24 cellular contexts compared by ENCODE assay signal in genomic region chr2:199693861-199694260, GRCh38.
DNase-seq lines count a peak whose midpoint lies in the region; ATAC-seq and TF ChIP-seq lines count a peak whose summit lies in the region.
"Had no signal": no experiment of that assay in that cellular context is flagged by ENCODE, and none has a peak within 500 bp of the region (broad histone marks: within the 10 kb centered on the region; RNA-seq: fewer than 3 reads in every experiment).

No MANE protein-coding gene starts in this region.

- no peaks in the 10 kb centered on the region for H3K27me3 ChIP-seq in SJCRH30

- H3K27ac Mint-ChIP-seq in stimulated activated naive CD8-positive, alpha-beta T cell treated with anti-CD3 and anti-CD28 coated beads, Interleukin-15, amount 100 ng/mL, for 72 hours = no peak overlapping the region
- no peak overlapping the region for H3K27ac Mint-ChIP-seq in type B pancreatic cell
- H3K27ac Mint-ChIP-seq: CD8-positive, alpha-beta T cell; T-helper 17 cell had no signal

- H3K27ac ChIP-seq in SJCRH30 = no peak overlapping the region
- H3K27ac ChIP-seq: A549, HL-60 had no signal

- peaks cover 12% of the 10 kb centered on the region for H3K4me1 ChIP-seq in SJCRH30
- H3K4me1 ChIP-seq: A549 had no signal

- H3K9me3 ChIP-seq in SJCRH30 (replicated peaks) = no peaks in the 10 kb centered on the region
- H3K9me3 ChIP-seq: A549 had no signal

- H3K9me3 Mint-ChIP-seq in stimulated activated naive CD8-positive, alpha-beta T cell treated with anti-CD3 and anti-CD28 coated beads, Interleukin-15, amount 100 ng/mL, for 72 hours = peaks cover 0 to 7% of the 10 kb centered on the region in 2 donors
- no peaks in the 10 kb centered on the region for H3K9me3 Mint-ChIP-seq in type B pancreatic cell
- H3K9me3 Mint-ChIP-seq: CD8-positive, alpha-beta T cell had no signal

- peak; percentile 13 for TF ChIP-seq CTCF in type B pancreatic cell (conservative IDR thresholded peaks at IDR 0.05)

- no peaks in the 10 kb centered on the region for H3K36me3 Mint-ChIP-seq in type B pancreatic cell
- H3K36me3 Mint-ChIP-seq: CD8-positive, alpha-beta T cell had no signal

- peaks cover 25% of the 10 kb centered on the region for H3K27me3 Mint-ChIP-seq in stimulated activated naive CD8-positive, alpha-beta T cell treated with anti-CD3 and anti-CD28 coated beads, Interleukin-15, amount 100 ng/mL, for 72 hours
- no peaks in the 10 kb centered on the region for H3K27me3 Mint-ChIP-seq in type B pancreatic cell

- no peak for DNase-seq in stimulated activated naive CD8-positive, alpha-beta T cell treated with anti-CD3 and anti-CD28 coated beads, Interleukin-15, amount 100 ng/mL, for 72 hours
- DNase-seq in stimulated activated naive CD8-positive, alpha-beta T cell treated with anti-CD3 and anti-CD28 coated beads, Interleukin-15, Interleukin-2, amounts not matched to agents 100 U/mL and 50 U/mL, for 24 hours = no peak
- DNase-seq in SJCRH30 (peak; percentile 50 to 74), iPS-NIHi11 (ENCODE audit: low spot score) (peak; percentile 20), type B pancreatic cell (ENCODE audit: extremely low spot score, unreplicated experiment) (no peak)
- DNase-seq: AML-193; C1 segment of cervical spinal cord; CD8-positive, alpha-beta T cell; DMS 273 treated with DMSO at 0.1 percent for 48 hours; HCEC 1CT; NCI-H1092; NCI-H1436; NCI-H187; NCI-H2081 treated with DMSO at 0.1 percent for 48 hours; NCI-H526 treated with DMSO at 0.1 percent for 48 hours; NK-92 treated with Interleukin-12 subunit alpha and Interleukin-12 subunit beta, amount 100 ng/mL, for 24 hours; PC-3; T-helper 17 cell had no signal

- no peak overlapping the region for H3K4me3 Mint-ChIP-seq in stimulated activated naive CD8-positive, alpha-beta T cell treated with anti-CD3 and anti-CD28 coated beads, Interleukin-15, amount 100 ng/mL, for 72 hours
- H3K4me3 Mint-ChIP-seq in type B pancreatic cell = no peak overlapping the region
- H3K4me3 Mint-ChIP-seq: CD8-positive, alpha-beta T cell; T-helper 17 cell had no signal

- ATAC-seq in stimulated activated naive CD8-positive, alpha-beta T cell treated with anti-CD3 and anti-CD28 coated beads, Interleukin-15, amount 100 ng/mL, for 72 hours = peak; percentile 20
- ATAC-seq in stimulated activated naive CD8-positive, alpha-beta T cell treated with anti-CD3 and anti-CD28 coated beads, Interleukin-15, Interleukin-2, amounts not matched to agents 100 U/mL and 50 U/mL, for 24 hours = no peak
- ATAC-seq in GM21515 (IDR thresholded peaks at IDR 0.05; ENCODE audit: unreplicated experiment) (no peak), GM21576 (IDR thresholded peaks at IDR 0.05; ENCODE audit: unreplicated experiment) (no peak), HG03521 (IDR thresholded peaks at IDR 0.05; ENCODE audit: unreplicated experiment) (no peak)
- ATAC-seq: A549; CD8-positive, alpha-beta T cell; PC-3; SK-N-SH treated with all-trans-retinoic acid at 6 μM for 48 hours; T-helper 17 cell had no signal

- no peaks in the 10 kb centered on the region for H3K36me3 ChIP-seq in SJCRH30

- H3K4me3 ChIP-seq in SJCRH30 = no peak overlapping the region
- H3K4me3 ChIP-seq: A549 had no signal

- no peaks in the 10 kb centered on the region for H3K4me1 Mint-ChIP-seq in stimulated activated naive CD8-positive, alpha-beta T cell treated with anti-CD3 and anti-CD28 coated beads, Interleukin-15, amount 100 ng/mL, for 72 hours
- H3K4me1 Mint-ChIP-seq in type B pancreatic cell (ENCODE audit: unreplicated experiment) = no peaks in the 10 kb centered on the region
- H3K4me1 Mint-ChIP-seq: T-helper 17 cell had no signal

Comparison
In these comparisons a context has a peak if more than half of its experiments do, and no peak if none do; other contexts are left out.
1. DNase-seq: peak in SJCRH30 (2 of 2) and iPS-NIHi11 (single experiment); none in stimulated activated naive CD8-positive, alpha-beta T cell treated with anti-CD3 and anti-CD28 coated beads, Interleukin-15, amount 100 ng/mL, for 72 hours (0 of 2), stimulated activated naive CD8-positive, alpha-beta T cell treated with anti-CD3 and anti-CD28 coated beads, Interleukin-15, Interleukin-2, amounts not matched to agents 100 U/mL and 50 U/mL, for 24 hours (single experiment) and type B pancreatic cell (single experiment).